ENCODE assay signal across 14 cellular contexts in the genomic region with DNA sequence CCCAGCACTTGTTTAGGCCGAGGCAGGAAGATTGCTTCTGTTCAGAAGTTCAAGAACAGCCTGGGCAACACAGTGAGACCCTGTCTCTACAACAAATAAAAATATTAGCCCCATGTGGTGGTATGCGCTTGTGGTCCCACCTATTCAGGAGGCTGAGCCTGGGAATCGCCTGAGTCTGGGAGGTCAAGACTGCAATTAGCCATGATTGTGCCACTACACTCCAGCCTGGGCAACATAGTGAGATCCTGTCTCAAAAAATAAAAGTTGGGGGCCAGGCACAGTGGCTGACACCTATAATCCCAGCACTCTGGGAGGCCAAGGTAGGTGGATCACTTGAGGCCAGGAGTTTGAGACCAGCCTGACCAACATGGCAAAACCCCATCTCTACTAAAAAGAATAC. TPM values are rescaled to one million over a fixed set of nuclear protein-coding genes. Genes with fewer than 3 reads are reported as not detected.
DNase-seq lines count a peak whose midpoint lies in the region; ATAC-seq, FAIRE-seq and TF ChIP-seq lines count a peak whose summit lies in the region.
"Not testable (repeated sequence)": the region's sequence is repeated elsewhere in the genome, so short reads cannot be mapped to it uniquely, and the experiment has no call there.
"Had no signal": no experiment of that assay in that cellular context is flagged by ENCODE, and none has a peak within 500 bp of the region (broad histone marks: within the 10 kb centered on the region; RNA-seq: fewer than 3 reads in every experiment).

No MANE protein-coding gene starts in this region.

- POLR2A ChIA-PET in activated CD4-positive, alpha-beta memory T cell treated with anti-CD3 and anti-CD28 coated beads, Interleukin-2, amount 10 ng/mL, durations not matched to agents 7 days and 5 days (lab: Charles Lee) = interaction anchor here (1.0 to 2.6 kb wide), 8 partner anchors 9 to 46 kb away, joined by 3 to 9 read pairs (median 4); a partner anchor contains a TSS
- POLR2A ChIA-PET in activated naive CD8-positive, alpha-beta T cell treated with anti-CD3 and anti-CD28 coated beads, Interleukin-2, amount 10 ng/mL, durations not matched to agents 7 days and 5 days (lab: Charles Lee) = interaction anchor here (1.7 kb wide), 1 partner anchor 27 kb away, joined by 6 read pairs; a partner anchor contains a TSS
- POLR2A ChIA-PET in HepG2 (lab: Yijun Ruan, JAX) = not testable (repeated sequence)

- H4K20me1 ChIP-seq in HepG2 (ENCODE audit: insufficient read depth, low read length) = not testable (repeated sequence)

- not testable (repeated sequence) for H3K27me3 ChIP-seq in HepG2 (ENCODE audit: control insufficient read depth in 1 of 2, insufficient read depth in 2 of 2, low read length in 2 of 2)

- not testable (repeated sequence) for TF ChIP-seq EP300 in HepG2 (IDR thresholded peaks at IDR 0.05; ENCODE audit: low read depth in 2 of 2, low read length in 2 of 2); HepG2 (CRISPR knock-in tag; IDR thresholded peaks at IDR 0.05; ENCODE audit: borderline replicate concordance)

- ATAC-seq in T-helper 17 cell; activated T-helper 17 cell treated with anti-CD3 and anti-CD28 coated beads, Interleukin-2, amount 50 U/mL, for 72 hours (replicated peaks); activated naive CD8-positive, alpha-beta T cell treated with anti-CD3 and anti-CD28 coated beads, Interleukin-2, amount 10 ng/mL, durations not matched to agents 7 days and 5 days (ENCODE audit: low read depth); HepG2: not testable (repeated sequence)

- not testable (repeated sequence) for H3K4me2 ChIP-seq in HepG2 (ENCODE audit: low read depth, low read length)

- TF ChIP-seq RAD21 in HepG2 (CRISPR knock-in tag; IDR thresholded peaks at IDR 0.05) = not testable (repeated sequence)

- TF ChIP-seq CTCF in HepG2 (CRISPR knock-in tag; IDR thresholded peaks at IDR 0.05) = not testable (repeated sequence)

- H3K36me3 ChIP-seq in HepG2 (replicated peaks in 1 of 2; ENCODE audit: control insufficient read depth in 1 of 2, insufficient read depth in 2 of 2, low read length in 2 of 2) = not testable (repeated sequence)

- H3K4me3 ChIP-seq in HepG2 (replicated peaks in 1 of 3; ENCODE audit: insufficient read depth in 1 of 3, low read depth in 2 of 3, low read length in 3 of 3) = not testable (repeated sequence)

- not testable (repeated sequence) for BruUV-seq in HepG2 (replicated peaks; lab: Mats Ljungman, UMichigan)

- H3K9ac ChIP-seq in HepG2 (ENCODE audit: insufficient read depth, low read depth, low read length) = not testable (repeated sequence)

- H3K9me3 Mint-ChIP-seq in activated CD4-positive, alpha-beta memory T cell treated with anti-CD3 and anti-CD28 coated beads, Interleukin-2, amount 10 ng/mL, durations not matched to agents 7 days and 5 days; activated T-helper 17 cell treated with anti-CD3 and anti-CD28 coated beads, Interleukin-2, amount 50 U/mL, for 72 hours; activated naive CD8-positive, alpha-beta T cell treated with anti-CD3 and anti-CD28 coated beads, Interleukin-2, amount 10 ng/mL, durations not matched to agents 7 days and 5 days: not testable (repeated sequence)

- CTCF ChIA-PET in activated CD4-positive, alpha-beta memory T cell treated with anti-CD3 and anti-CD28 coated beads, Interleukin-2, amount 10 ng/mL, durations not matched to agents 7 days and 5 days (lab: Charles Lee) = interaction anchor here (1.3 to 1.5 kb wide), 2 partner anchors 14 to 51 kb away, joined by 3 to 6 read pairs; no protein-coding TSS in a partner anchor
- CTCF ChIA-PET in HepG2 (lab: Yijun Ruan, JAX; ENCODE audit: low intra/inter-chr PET ratio, low total read pairs) = not testable (repeated sequence)

- intact Hi-C loops in HepG2 (cut with micrococcal nuclease; ENCODE audit: unreplicated experiment) = not testable (repeated sequence)

- H2AFZ ChIP-seq in HepG2 (ENCODE audit: low read length) = not testable (repeated sequence)

- H3K4me1 Mint-ChIP-seq in T-helper 17 cell = peaks cover 39% of the 10 kb centered on the region
- H3K4me1 Mint-ChIP-seq in activated CD4-positive, alpha-beta memory T cell treated with anti-CD3 and anti-CD28 coated beads, Interleukin-2, amount 10 ng/mL, durations not matched to agents 7 days and 5 days = peaks cover 70% of the 10 kb centered on the region
- H3K4me1 Mint-ChIP-seq in activated T-helper 17 cell treated with anti-CD3 and anti-CD28 coated beads, Interleukin-2, amount 50 U/mL, for 72 hours = peaks cover 23% of the 10 kb centered on the region
- peaks cover 40% of the 10 kb centered on the region for H3K4me1 Mint-ChIP-seq in activated naive CD8-positive, alpha-beta T cell treated with anti-CD3 and anti-CD28 coated beads, Interleukin-2, amount 10 ng/mL, durations not matched to agents 7 days and 5 days

- H3K27ac Mint-ChIP-seq in T-helper 17 cell = peak overlapping the region; percentile 59
- H3K27ac Mint-ChIP-seq in activated CD4-positive, alpha-beta memory T cell treated with anti-CD3 and anti-CD28 coated beads, Interleukin-2, amount 10 ng/mL, durations not matched to agents 7 days and 5 days = peak overlapping the region; percentile 77
- peak overlapping the region; percentile 61 for H3K27ac Mint-ChIP-seq in activated T-helper 17 cell treated with anti-CD3 and anti-CD28 coated beads, Interleukin-2, amount 50 U/mL, for 72 hours
- H3K27ac Mint-ChIP-seq in activated naive CD8-positive, alpha-beta T cell treated with anti-CD3 and anti-CD28 coated beads, Interleukin-2, amount 10 ng/mL, durations not matched to agents 7 days and 5 days = not testable (repeated sequence)

- peaks cover 65% of the 10 kb centered on the region for H3K4me1 ChIP-seq in HepG2 (ENCODE audit: insufficient read depth, low read length)

- not testable (repeated sequence) for H3K9me3 ChIP-seq in T-helper 17 cell (ENCODE audit: control insufficient read depth, low read length, poor library complexity, severe bottlenecking); HepG2 (ENCODE audit: low read length)

- not testable (repeated sequence) for H3K27ac ChIP-seq in HepG2 (ENCODE audit: extremely low read length, insufficient read depth, low read length)

- WGBS in HepG2 (ENCODE audit: low lambda C conversion rate) = 100% methylated on average over 3 of the region's 3 CpGs

- H3K79me2 ChIP-seq in HepG2 (ENCODE audit: insufficient read depth, low read length) = not testable (repeated sequence)

- not testable (repeated sequence) for H3K36me3 Mint-ChIP-seq in T-helper 17 cell (ENCODE audit: low read depth); activated T-helper 17 cell treated with anti-CD3 and anti-CD28 coated beads, Interleukin-2, amount 50 U/mL, for 72 hours (ENCODE audit: low read depth)
- H3K36me3 Mint-ChIP-seq in activated CD4-positive, alpha-beta memory T cell treated with anti-CD3 and anti-CD28 coated beads, Interleukin-2, amount 10 ng/mL, durations not matched to agents 7 days and 5 days (ENCODE audit: low read depth) = peaks cover 26% of the 10 kb centered on the region
- peaks cover 11% of the 10 kb centered on the region for H3K36me3 Mint-ChIP-seq in activated naive CD8-positive, alpha-beta T cell treated with anti-CD3 and anti-CD28 coated beads, Interleukin-2, amount 10 ng/mL, durations not matched to agents 7 days and 5 days

- not testable (repeated sequence) for H3K27me3 Mint-ChIP-seq in T-helper 17 cell; activated CD4-positive, alpha-beta memory T cell treated with anti-CD3 and anti-CD28 coated beads, Interleukin-2, amount 10 ng/mL, durations not matched to agents 7 days and 5 days; activated T-helper 17 cell treated with anti-CD3 and anti-CD28 coated beads, Interleukin-2, amount 50 U/mL, for 72 hours; activated naive CD8-positive, alpha-beta T cell treated with anti-CD3 and anti-CD28 coated beads, Interleukin-2, amount 10 ng/mL, durations not matched to agents 7 days and 5 days

- in situ Hi-C loops in HepG2 (cut with HindIII; ENCODE audit: extremely low pct_ligation_motif_present, low pct_unique_long_range_greater_than_20kb) = not testable (repeated sequence)

- not testable (repeated sequence) for DNase-seq in T-helper 17 cell; activated CD4-positive, alpha-beta memory T cell treated with anti-CD3 and anti-CD28 coated beads, Interleukin-2, amount 10 ng/mL, durations not matched to agents 7 days and 5 days; activated naive CD8-positive, alpha-beta T cell treated with anti-CD3 and anti-CD28 coated beads, Interleukin-2, amount 10 ng/mL, durations not matched to agents 7 days and 5 days; HepG2 (ENCODE audit: low spot score)

- not testable (repeated sequence) for TF ChIP-seq POLR2A in HepG2 (IDR thresholded peaks at IDR 0.05; ENCODE audit: insufficient read depth in 1 of 2, low read depth in 2 of 2, low read length in 2 of 2)

- H3K4me3 Mint-ChIP-seq in T-helper 17 cell; activated CD4-positive, alpha-beta memory T cell treated with anti-CD3 and anti-CD28 coated beads, Interleukin-2, amount 10 ng/mL, durations not matched to agents 7 days and 5 days: not testable (repeated sequence)
- H3K4me3 Mint-ChIP-seq in activated T-helper 17 cell treated with anti-CD3 and anti-CD28 coated beads, Interleukin-2, amount 50 U/mL, for 72 hours = peak overlapping the region; percentile 50
- peak overlapping the region; percentile 49 for H3K4me3 Mint-ChIP-seq in activated naive CD8-positive, alpha-beta T cell treated with anti-CD3 and anti-CD28 coated beads, Interleukin-2, amount 10 ng/mL, durations not matched to agents 7 days and 5 days

- FAIRE-seq in HepG2 (lab: Jason Lieb, UNC) = not testable (repeated sequence)

RNA-seq across cellular contexts. Expression of a gene that starts 27.0 kb away (rescaled TPM):
- total RNA-seq in T-helper 17 cell = 10 to 100 TPM in 1 of 2 donors, 1 to 10 TPM in 1; 5.6 to 10.0 TPM
- total RNA-seq in activated CD4-positive, alpha-beta memory T cell treated with anti-CD3 and anti-CD28 coated beads, Interleukin-2, amount 10 ng/mL, durations not matched to agents 7 days and 5 days = 10 to 100 TPM; 38.2 to 43.0 TPM
- 10 to 100 TPM; 20.5 to 24.2 TPM for total RNA-seq in activated T-helper 17 cell treated with anti-CD3 and anti-CD28 coated beads, Interleukin-2, amount 50 U/mL, for 72 hours
- 10 to 100 TPM; 34.2 to 38.3 TPM for total RNA-seq in activated naive CD8-positive, alpha-beta T cell treated with anti-CD3 and anti-CD28 coated beads, Interleukin-2, amount 10 ng/mL, durations not matched to agents 7 days and 5 days
- 9.6 and 13.5 TPM in 2 replicates for total RNA-seq in HepG2 (2016; rRNA removed; fragmentation: Illumina TruSeq; extraction: Trizol)
- total RNA-seq in HepG2 (2016; cell fraction: cytosol; rRNA removed; fragmentation: Illumina TruSeq; extraction: Trizol; ENCODE audit: low read depth) = 2.4 and 3.1 TPM in 2 replicates
- 8.3 and 13.2 TPM in 2 replicates for total RNA-seq in HepG2 (2016; cell fraction: insoluble cytoplasmic fraction; rRNA removed; fragmentation: Illumina TruSeq; extraction: Trizol)
- total RNA-seq in HepG2 (2016; cell fraction: membrane; rRNA removed; fragmentation: Illumina TruSeq; extraction: Trizol) = 7.7 and 9.3 TPM in 2 replicates
- total RNA-seq in HepG2 (2016; cell fraction: nucleus; rRNA removed; fragmentation: Illumina TruSeq; extraction: Trizol) = 22.7 and 31.8 TPM in 2 replicates
- 272 and 332 TPM in 2 replicates for polyA plus RNA-seq in HepG2 (2011; rRNA removed)
- polyA plus RNA-seq in HepG2 (2011; cell fraction: cytosol; rRNA removed) = 102 and 103 TPM in 2 replicates
- 369 and 382 TPM in 2 replicates for polyA plus RNA-seq in HepG2 (2011; cell fraction: nucleus; rRNA removed)
- 97.8 and 119 TPM in 2 replicates for polyA plus RNA-seq in HepG2 (2012)
- polyA plus RNA-seq in HepG2 (2016; cell fraction: cytosol; fragmentation: Illumina TruSeq; extraction: Trizol; ENCODE audit: low read depth) = 4.9 and 5.5 TPM in 2 replicates
- polyA plus RNA-seq in HepG2 (2016; cell fraction: insoluble cytoplasmic fraction; fragmentation: Illumina TruSeq; extraction: Trizol; ENCODE audit: low read depth) = 23.8 and 26.6 TPM in 2 replicates
- 8.8 and 10.6 TPM in 2 replicates for polyA plus RNA-seq in HepG2 (2016; cell fraction: membrane; fragmentation: Illumina TruSeq; extraction: Trizol; ENCODE audit: low read depth)
- 77.3 and 85.7 TPM in 2 replicates for polyA plus RNA-seq in HepG2 (2016; cell fraction: nucleus; fragmentation: Illumina TruSeq; extraction: Trizol; ENCODE audit: insufficient read depth, low read depth)
- 0.07 and 87.5 TPM in 2 replicates for polyA minus RNA-seq in HepG2 (2011; rRNA and poly(A)+ RNA removed; ENCODE audit: low replicate concordance)
- 61.3 and 65.7 TPM in 2 replicates for polyA minus RNA-seq in HepG2 (2011; cell fraction: cytosol; rRNA and poly(A)+ RNA removed)
- polyA minus RNA-seq in HepG2 (2011; cell fraction: nucleus; rRNA and poly(A)+ RNA removed) = 122 and 160 TPM in 2 replicates
- polyA plus RNA-seq: AG04450 had no signal

RNA-seq across cellular contexts. Expression of a gene that starts 58.5 kb away (rescaled TPM):
- total RNA-seq in T-helper 17 cell = not detected
- total RNA-seq in activated CD4-positive, alpha-beta memory T cell treated with anti-CD3 and anti-CD28 coated beads, Interleukin-2, amount 10 ng/mL, durations not matched to agents 7 days and 5 days = not detected
- total RNA-seq in activated T-helper 17 cell treated with anti-CD3 and anti-CD28 coated beads, Interleukin-2, amount 50 U/mL, for 72 hours = not detected
- not detected for total RNA-seq in activated naive CD8-positive, alpha-beta T cell treated with anti-CD3 and anti-CD28 coated beads, Interleukin-2, amount 10 ng/mL, durations not matched to agents 7 days and 5 days
- total RNA-seq in HepG2 (2016; rRNA removed; fragmentation: Illumina TruSeq; extraction: Trizol) = not detected in 2 replicates
- not detected in 2 replicates for total RNA-seq in HepG2 (2016; cell fraction: cytosol; rRNA removed; fragmentation: Illumina TruSeq; extraction: Trizol; ENCODE audit: low read depth)
- not detected in 2 replicates for total RNA-seq in HepG2 (2016; cell fraction: insoluble cytoplasmic fraction; rRNA removed; fragmentation: Illumina TruSeq; extraction: Trizol)
- total RNA-seq in HepG2 (2016; cell fraction: membrane; rRNA removed; fragmentation: Illumina TruSeq; extraction: Trizol) = not detected in 2 replicates
- not detected in 2 replicates for total RNA-seq in HepG2 (2016; cell fraction: nucleus; rRNA removed; fragmentation: Illumina TruSeq; extraction: Trizol)
- 0.10 and 0.12 TPM in 2 replicates for polyA plus RNA-seq in HepG2 (2011; rRNA removed)
- 0.06 and 0.07 TPM in 2 replicates for polyA plus RNA-seq in HepG2 (2011; cell fraction: cytosol; rRNA removed)
- not detected in 2 replicates for polyA plus RNA-seq in HepG2 (2011; cell fraction: nucleus; rRNA removed)
- 0.23 TPM in 1 of 2 replicates, not detected in the other for polyA plus RNA-seq in HepG2 (2012)
- not detected in 2 replicates for polyA plus RNA-seq in HepG2 (2016; cell fraction: cytosol; fragmentation: Illumina TruSeq; extraction: Trizol; ENCODE audit: low read depth)
- polyA plus RNA-seq in HepG2 (2016; cell fraction: insoluble cytoplasmic fraction; fragmentation: Illumina TruSeq; extraction: Trizol; ENCODE audit: low read depth) = not detected in 2 replicates
- polyA plus RNA-seq in HepG2 (2016; cell fraction: membrane; fragmentation: Illumina TruSeq; extraction: Trizol; ENCODE audit: low read depth) = not detected in 2 replicates
- polyA plus RNA-seq in HepG2 (2016; cell fraction: nucleus; fragmentation: Illumina TruSeq; extraction: Trizol; ENCODE audit: insufficient read depth, low read depth) = not detected in 2 replicates
- not detected in 2 replicates for polyA minus RNA-seq in HepG2 (2011; rRNA and poly(A)+ RNA removed; ENCODE audit: low replicate concordance)
- not detected in 2 replicates for polyA minus RNA-seq in HepG2 (2011; cell fraction: cytosol; rRNA and poly(A)+ RNA removed)
- not detected in 2 replicates for polyA minus RNA-seq in HepG2 (2011; cell fraction: nucleus; rRNA and poly(A)+ RNA removed)
- total RNA-seq: A673; CD4-positive, alpha-beta memory T cell; CD4-positive, CD25-positive, alpha-beta regulatory T cell; CD8-positive, alpha-beta memory T cell; Daoy; G401; GM12878 had no signal
- polyA plus RNA-seq: AG04450; CD14-positive monocyte; CD4-positive, alpha-beta memory T cell; CD8-positive, alpha-beta memory T cell had no signal
